ENCODE assay signal across 1 cellular context in genomic region chr6:43914272-43915147, GRCh38.
TF ChIP-seq lines count a peak whose summit lies in the region.

No MANE protein-coding gene starts in this region.

TF ChIP-seq in HepG2, 621 proteins besides CTCF, POLR2A, EP300 and RAD21 (continues in another document):
- 0 out of 2 replicates have a peak, but pooled peaks have one; percentile 31 for TF ChIP-seq SMAD1 (CRISPR knock-in tag; IDR thresholded peaks at IDR 0.05; ENCODE audit: borderline replicate concordance, low read depth)
- 0 out of 2 replicates have a peak, but pooled peaks have one; percentile 71 for TF ChIP-seq NRL (CRISPR knock-in tag; IDR thresholded peaks at IDR 0.05; ENCODE audit: borderline replicate concordance)
- TF ChIP-seq SRF (IDR thresholded peaks at IDR 0.05; ENCODE audit: low read depth, low read length), result no peak
- peak; percentile 37; the same call in 1 of the 2 replicates for TF ChIP-seq ZNF687 (CRISPR knock-in tag; IDR thresholded peaks at IDR 0.05)
- no peak for TF ChIP-seq FOXO1 (CRISPR knock-in tag; IDR thresholded peaks at IDR 0.05)
- TF ChIP-seq U2AF2 (IDR thresholded peaks at IDR 0.05; ENCODE audit: low read depth, low read length), result no peak
- 0 out of 2 replicates have a peak, but pooled peaks have one; percentile 36 for TF ChIP-seq ZNF33B (CRISPR knock-in tag; IDR thresholded peaks at IDR 0.05)
- TF ChIP-seq ZNF598 (CRISPR knock-in tag; IDR thresholded peaks at IDR 0.05; ENCODE audit: borderline replicate concordance), result 0 out of 2 replicates have a peak, but pooled peaks have one; percentile 52
- TF ChIP-seq ZSCAN25 (CRISPR knock-in tag; IDR thresholded peaks at IDR 0.05), result peak; percentile 28; the same call in 1 of the 2 replicates
- TF ChIP-seq YEATS4 (CRISPR knock-in tag; IDR thresholded peaks at IDR 0.05; ENCODE audit: borderline replicate concordance), result no peak
- no peak for TF ChIP-seq DRAP1 (CRISPR knock-in tag; IDR thresholded peaks at IDR 0.05)
- TF ChIP-seq IKZF4 (CRISPR knock-in tag; IDR thresholded peaks at IDR 0.05; ENCODE audit: borderline replicate concordance, low read depth, not compliant biosample characterization), result peak; percentile 39
- no peak for TF ChIP-seq FOXP1 (IDR thresholded peaks at IDR 0.05)
- no peak for TF ChIP-seq FOXP1 (CRISPR knock-in tag; IDR thresholded peaks at IDR 0.05)
- TF ChIP-seq MTF2 (CRISPR knock-in tag; IDR thresholded peaks at IDR 0.05; ENCODE audit: borderline replicate concordance), result no peak
- TF ChIP-seq ZNF547 (CRISPR knock-in tag; IDR thresholded peaks at IDR 0.05), result no peak
- no peak for TF ChIP-seq TEAD2 (CRISPR knock-in tag; IDR thresholded peaks at IDR 0.05)
- 0 out of 2 replicates have a peak, but pooled peaks have one; percentile 24 for TF ChIP-seq NR0B2 (CRISPR knock-in tag; IDR thresholded peaks at IDR 0.05)
- TF ChIP-seq ZC3H4 (CRISPR knock-in tag; IDR thresholded peaks at IDR 0.05; ENCODE audit: borderline replicate concordance), result 0 out of 2 replicates have a peak, but pooled peaks have one; percentile 38
- no peak for TF ChIP-seq ZFP62 (CRISPR knock-in tag; IDR thresholded peaks at IDR 0.05)
- peak; percentile 16; the same call in 1 of the 2 replicates for TF ChIP-seq ZBTB38 (CRISPR knock-in tag; IDR thresholded peaks at IDR 0.05)
- TF ChIP-seq LCORL (IDR thresholded peaks at IDR 0.05), result no peak
- no peak; the same call in 1 of the 2 replicates for TF ChIP-seq LCORL (CRISPR knock-in tag; IDR thresholded peaks at IDR 0.05)
- no peak for TF ChIP-seq ZKSCAN1 (IDR thresholded peaks at IDR 0.05; ENCODE audit: low read length)
- no peak for TF ChIP-seq ZNF749 (CRISPR knock-in tag; IDR thresholded peaks at IDR 0.05; ENCODE audit: borderline replicate concordance)
- no peak for TF ChIP-seq SMYD3 (CRISPR knock-in tag; IDR thresholded peaks at IDR 0.05)
- 0 out of 2 replicates have a peak, but pooled peaks have one; percentile 1 for TF ChIP-seq IRF2 (CRISPR knock-in tag; IDR thresholded peaks at IDR 0.05)
- TF ChIP-seq NFYC (CRISPR knock-in tag; IDR thresholded peaks at IDR 0.05), result no peak
- no peak for TF ChIP-seq DBP (CRISPR knock-in tag; IDR thresholded peaks at IDR 0.05; ENCODE audit: not compliant biosample characterization)
- TF ChIP-seq ZNF746 (CRISPR knock-in tag; IDR thresholded peaks at IDR 0.05), result no peak
- TF ChIP-seq BCL3 (CRISPR knock-in tag; IDR thresholded peaks at IDR 0.05), result peak; percentile 82; the same call in 1 of the 2 replicates
- no peak for TF ChIP-seq ATF4 (CRISPR knock-in tag; IDR thresholded peaks at IDR 0.05)
- no peak for TF ChIP-seq SOX13 (IDR thresholded peaks at IDR 0.05)
- no peak for TF ChIP-seq SOX13 (CRISPR knock-in tag; conservative IDR thresholded peaks at IDR 0.05 in 1 of 2, IDR thresholded peaks at IDR 0.05 in 1 of 2)
- TF ChIP-seq ZNF10 (CRISPR knock-in tag; IDR thresholded peaks at IDR 0.05; ENCODE audit: borderline replicate concordance, low read depth), result no peak
- TF ChIP-seq KDM6A (CRISPR knock-in tag; IDR thresholded peaks at IDR 0.05; ENCODE audit: low read depth), result no peak
- TF ChIP-seq GLI4 (CRISPR knock-in tag; IDR thresholded peaks at IDR 0.05; ENCODE audit: borderline replicate concordance), result 0 out of 2 replicates have a peak, but pooled peaks have one; percentile 50
- TF ChIP-seq HNF4A (CRISPR knock-in tag; IDR thresholded peaks at IDR 0.05), result no peak
- peak; percentile 6 for TF ChIP-seq XRCC5 (optimal IDR thresholded peaks at IDR 0.05; ENCODE audit: low read length)
- TF ChIP-seq TIGD3 (CRISPR knock-in tag; IDR thresholded peaks at IDR 0.05; ENCODE audit: borderline replicate concordance), result no peak
- no peak for TF ChIP-seq ELK4 (CRISPR knock-in tag; IDR thresholded peaks at IDR 0.05; ENCODE audit: borderline replicate concordance)
- TF ChIP-seq MAFK (conservative IDR thresholded peaks at IDR 0.05 in 1 of 2, IDR thresholded peaks at IDR 0.05 in 1 of 2; ENCODE audit: low read length in 2 of 2), result no peak
- TF ChIP-seq KLF9 (CRISPR knock-in tag; IDR thresholded peaks at IDR 0.05; ENCODE audit: low read depth), result no peak
- no peak for TF ChIP-seq PLRG1 (conservative IDR thresholded peaks at IDR 0.05)
- no peak for TF ChIP-seq ZNF7 (CRISPR knock-in tag; IDR thresholded peaks at IDR 0.05)
- TF ChIP-seq PHF8 (CRISPR knock-in tag; IDR thresholded peaks at IDR 0.05), result 0 out of 2 replicates have a peak, but pooled peaks have one; percentile 28
- TF ChIP-seq ZNF274 (CRISPR knock-in tag; IDR thresholded peaks at IDR 0.05), result peak; percentile 43; the same call in 1 of the 2 replicates
- TF ChIP-seq ZNF839 (CRISPR knock-in tag; IDR thresholded peaks at IDR 0.05; ENCODE audit: borderline replicate concordance), result 0 out of 2 replicates have a peak, but pooled peaks have one; percentile 25
- TF ChIP-seq TEF (CRISPR knock-in tag; IDR thresholded peaks at IDR 0.05), result no peak
- no peak for TF ChIP-seq CCDC6 (CRISPR knock-in tag; IDR thresholded peaks at IDR 0.05)
- no peak for TF ChIP-seq HOXA7 (CRISPR knock-in tag; IDR thresholded peaks at IDR 0.05)
- no peak for TF ChIP-seq ZNF446 (CRISPR knock-in tag; IDR thresholded peaks at IDR 0.05)
- TF ChIP-seq NFIB (CRISPR knock-in tag; IDR thresholded peaks at IDR 0.05; ENCODE audit: borderline replicate concordance), result 0 out of 2 replicates have a peak, but pooled peaks have one; percentile 68
- 0 out of 2 replicates have a peak, but pooled peaks have one; percentile 50 for TF ChIP-seq IRF9 (CRISPR knock-in tag; IDR thresholded peaks at IDR 0.05; ENCODE audit: borderline replicate concordance)
- TF ChIP-seq ZBTB4 (CRISPR knock-in tag; IDR thresholded peaks at IDR 0.05; ENCODE audit: borderline replicate concordance), result 0 out of 2 replicates have a peak, but pooled peaks have one; percentile 31
